1 cellular context compared by ENCODE assay signal in genomic region chrX:151970661-151971060, GRCh38.
A peak's percentile ranks its signal among the peaks of the same experiment; 100 is the strongest.
TF ChIP-seq lines count a peak whose summit lies in the region.

No MANE protein-coding gene starts in this region.

TF ChIP-seq in HepG2, 621 proteins besides CTCF, POLR2A, EP300 and RAD21 (continued from another document and continues in another):
- TF ChIP-seq ZNF646 (CRISPR knock-in tag; IDR thresholded peaks at IDR 0.05) (peak; percentile 66), ZNF598 (CRISPR knock-in tag; IDR thresholded peaks at IDR 0.05; ENCODE audit: borderline replicate concordance) (no peak), HMG20A (CRISPR knock-in tag; IDR thresholded peaks at IDR 0.05; ENCODE audit: borderline replicate concordance) (peak; percentile 72; the same call in 1 of the 2 replicates), FOXO4 (CRISPR knock-in tag; conservative IDR thresholded peaks at IDR 0.05) (no peak), RFXAP (CRISPR knock-in tag; IDR thresholded peaks at IDR 0.05; ENCODE audit: borderline replicate concordance) (0 out of 2 replicates have a peak, but pooled peaks have one; percentile 28), IRF1 (CRISPR knock-in tag; IDR thresholded peaks at IDR 0.05; ENCODE audit: low read depth) (no peak), ERF (CRISPR knock-in tag; IDR thresholded peaks at IDR 0.05) (0 out of 2 replicates have a peak, but pooled peaks have one; percentile 36), PPARG (CRISPR knock-in tag; conservative IDR thresholded peaks at IDR 0.05) (peak; percentile 93), ZNF652 (CRISPR knock-in tag; IDR thresholded peaks at IDR 0.05; ENCODE audit: borderline replicate concordance, low read depth) (no peak), CEBPG (CRISPR knock-in tag; IDR thresholded peaks at IDR 0.05) (peak; percentile 94), ZNF770 (CRISPR knock-in tag; IDR thresholded peaks at IDR 0.05) (peak; percentile 58; the same call in 1 of the 2 replicates), POGZ (CRISPR knock-in tag; IDR thresholded peaks at IDR 0.05) (0 out of 2 replicates have a peak, but pooled peaks have one; percentile 23), KDM1A (CRISPR knock-in tag; IDR thresholded peaks at IDR 0.05) (no peak), MNT (IDR thresholded peaks at IDR 0.05) (no peak), RBM22 (optimal IDR thresholded peaks at IDR 0.05; ENCODE audit: low read length) (no peak), ZNF737 (CRISPR knock-in tag; IDR thresholded peaks at IDR 0.05; ENCODE audit: borderline replicate concordance) (no peak), ZNF589 (CRISPR knock-in tag; conservative IDR thresholded peaks at IDR 0.05) (no peak), ZMAT3 (CRISPR knock-in tag; conservative IDR thresholded peaks at IDR 0.05) (no peak), MYC (CRISPR knock-in tag; IDR thresholded peaks at IDR 0.05; ENCODE audit: borderline replicate concordance) (no peak), ZNF256 (CRISPR knock-in tag; conservative IDR thresholded peaks at IDR 0.05) (no peak), ZNF18 (CRISPR knock-in tag; IDR thresholded peaks at IDR 0.05; ENCODE audit: insufficient replicate concordance) (no peak), HDAC2 (CRISPR knock-in tag; IDR thresholded peaks at IDR 0.05) (peak; percentile 69; the same call in 1 of the 2 replicates), NR2F1 (CRISPR knock-in tag; IDR thresholded peaks at IDR 0.05) (no peak), ZSCAN31 (CRISPR knock-in tag; IDR thresholded peaks at IDR 0.05; ENCODE audit: low read depth) (no peak), NFYB (CRISPR knock-in tag; IDR thresholded peaks at IDR 0.05) (no peak), TGIF2 (CRISPR knock-in tag; IDR thresholded peaks at IDR 0.05) (no peak), ZNF33B (CRISPR knock-in tag; IDR thresholded peaks at IDR 0.05) (no peak), GPN1 (CRISPR knock-in tag; IDR thresholded peaks at IDR 0.05; ENCODE audit: borderline replicate concordance) (no peak), REST (IDR thresholded peaks at IDR 0.05; ENCODE audit: borderline replicate concordance in 1 of 2, low read depth in 1 of 2, low read length in 2 of 2) (no peak), MYPOP (CRISPR knock-in tag; IDR thresholded peaks at IDR 0.05) (peak; percentile 78; the same call in 1 of the 2 replicates), POLR2G (IDR thresholded peaks at IDR 0.05; ENCODE audit: low read depth, low read length) (no peak), FOSL2 (CRISPR knock-in tag; IDR thresholded peaks at IDR 0.05) (peak; percentile 59), ZNF704 (CRISPR knock-in tag; IDR thresholded peaks at IDR 0.05; ENCODE audit: borderline replicate concordance) (no peak), ZNF766 (CRISPR knock-in tag; IDR thresholded peaks at IDR 0.05; ENCODE audit: borderline replicate concordance) (no peak), ZFP91 (CRISPR knock-in tag; IDR thresholded peaks at IDR 0.05; ENCODE audit: borderline replicate concordance) (no peak), TBL1XR1 (IDR thresholded peaks at IDR 0.05; ENCODE audit: borderline replicate concordance, low read length, partially characterized antibody) (peak; percentile 28), ZSCAN21 (CRISPR knock-in tag; IDR thresholded peaks at IDR 0.05; ENCODE audit: borderline replicate concordance) (no peak)
